In genomic region chr4:84549191-84549590, GRCh38 we compare ENCODE assay signal across 12 cellular contexts. TPM values are rescaled to one million over a fixed set of nuclear protein-coding genes. Genes with fewer than 3 reads are reported as not detected.
"Had no signal": no experiment of that assay in that cellular context is flagged by ENCODE, and none has a peak within 500 bp of the region (broad histone marks: within the 10 kb centered on the region; RNA-seq: fewer than 3 reads in every experiment).

No MANE protein-coding gene starts in this region.

RNA-seq across cellular contexts. Expression of gene CDS1, which starts 33.7 kb away (rescaled TPM):
- total RNA-seq: activated CD4-positive, alpha-beta T cell treated with anti-CD3 and anti-CD28 coated beads, Interleukin-2, amount 10 ng/mL, durations not matched to agents 24 days and 14 days; activated CD8-positive, alpha-beta memory T cell treated with anti-CD3 and anti-CD28 coated beads, Interleukin-2, amount 10 ng/mL, durations not matched to agents 7 days and 5 days; activated CD8-positive, alpha-beta T cell treated with anti-CD3 and anti-CD28 coated beads, Interleukin-2, amount 10 ng/mL, durations not matched to agents 7 days and 5 days; T-helper 2 cell treated with Interferon-gamma antibody and Interleukin-4, amounts not matched to agents 100 ng/mL and 5 ng/mL, for 36 hours had no signal

RNA-seq across cellular contexts. Expression of gene NKX6-1, which starts 50.1 kb away (rescaled TPM):
- total RNA-seq: activated B cell treated with CpG ODN at 0.5 μM for 24 hours; activated CD4-positive, alpha-beta memory T cell treated with anti-CD3 and anti-CD28 coated beads for 36 hours; activated CD4-positive, alpha-beta memory T cell treated with anti-CD3 and anti-CD28 coated beads, Interleukin-2, amount 10 ng/mL, durations not matched to agents 7 days and 5 days; activated CD4-positive, alpha-beta T cell treated with anti-CD3 and anti-CD28 coated beads for 36 hours; activated CD4-positive, alpha-beta T cell treated with anti-CD3 and anti-CD28 coated beads, Interleukin-2, amount 10 ng/mL, durations not matched to agents 24 days and 14 days; activated CD4-positive, alpha-beta T cell treated with anti-CD3 and anti-CD28 coated beads, Interleukin-2, amount 10 ng/mL, durations not matched to agents 7 days and 5 days; activated CD8-positive, alpha-beta memory T cell treated with anti-CD3 and anti-CD28 coated beads for 36 hours; activated CD8-positive, alpha-beta memory T cell treated with anti-CD3 and anti-CD28 coated beads, Interleukin-2, amount 10 ng/mL, durations not matched to agents 7 days and 5 days; activated CD8-positive, alpha-beta T cell treated with anti-CD3 and anti-CD28 coated beads for 36 hours; activated CD8-positive, alpha-beta T cell treated with anti-CD3 and anti-CD28 coated beads, Interleukin-2, amount 10 ng/mL, durations not matched to agents 7 days and 5 days; T-helper 1 cell treated with Interleukin-12 subunit alpha and Interleukin-12 subunit beta and Interleukin-4 antibody, amounts not matched to agents 30 ng/mL and 1 ng/mL, for 36 hours; T-helper 2 cell treated with Interferon-gamma antibody and Interleukin-4, amounts not matched to agents 100 ng/mL and 5 ng/mL, for 36 hours had no signal
